Comparison of ENCODE assay signal across 1 cellular context in the genomic region with DNA sequence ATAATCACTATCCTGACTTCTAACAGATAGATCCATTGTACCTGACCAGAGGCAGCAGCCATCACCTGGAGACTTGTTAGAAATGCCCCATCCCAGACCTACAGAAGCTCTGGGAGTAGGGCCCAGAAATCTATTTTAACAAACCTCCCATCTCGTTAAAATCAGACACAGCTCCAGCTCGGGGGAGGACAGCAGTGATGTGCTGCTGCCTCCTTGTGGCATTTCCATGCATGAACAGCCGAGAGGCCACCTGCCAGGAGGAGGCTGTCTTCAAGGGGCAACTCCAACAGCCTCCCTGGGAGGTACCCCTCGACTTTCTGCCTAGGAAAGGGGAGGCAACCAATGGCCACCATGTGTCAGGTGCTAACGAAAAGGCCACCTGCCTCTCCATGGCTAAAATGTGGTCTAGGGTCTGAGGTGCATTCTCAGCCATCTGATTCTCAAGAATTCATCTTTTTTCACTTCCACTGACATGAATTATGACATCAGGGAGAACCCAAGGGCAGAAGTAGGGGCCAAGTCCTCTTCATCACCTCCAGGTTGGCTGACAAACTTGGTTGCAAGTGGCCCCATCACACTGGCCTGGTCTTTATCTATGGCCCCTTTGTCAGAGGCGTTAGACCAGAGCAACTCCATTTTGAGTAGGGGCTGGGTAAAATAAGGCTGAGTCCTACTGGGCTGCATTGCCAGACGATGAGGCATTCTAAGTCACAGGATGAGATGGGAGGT.
TF ChIP-seq lines count a peak whose summit lies in the region.

No MANE protein-coding gene starts in this region.

TF ChIP-seq in neural cell, 6 proteins besides CTCF, POLR2A, EP300 and RAD21 (continued from another document):
- TF ChIP-seq POLR2AphosphoS5 (IDR thresholded peaks at IDR 0.05) = no peak
- TF ChIP-seq TAF1 (IDR thresholded peaks at IDR 0.05; ENCODE audit: low read depth) = no peak
- no peak for TF ChIP-seq MXI1 (conservative IDR thresholded peaks at IDR 0.05; ENCODE audit: poor library complexity, severe bottlenecking)
TF ChIP-seq in neural cell: peak in this region for 1.
